In genomic region chr2:157345647-157346389, GRCh38 we compare ENCODE assay signal across 28 cellular contexts. TPM values are rescaled to one million over a fixed set of nuclear protein-coding genes. Genes with fewer than 3 reads are reported as not detected.
"Had no signal": no experiment of that assay in that cellular context is flagged by ENCODE, and none has a peak within 500 bp of the region (broad histone marks: within the 10 kb centered on the region; RNA-seq: fewer than 3 reads in every experiment).

No MANE protein-coding gene starts in this region.

- H3K4me1 ChIP-seq: ascending aorta, body of pancreas had no signal

- H3K4me2 ChIP-seq: KMS-11, PC-9 had no signal

- H3K4me1 Mint-ChIP-seq: activated CD4-positive, alpha-beta memory T cell treated with anti-CD3 and anti-CD28 coated beads, Interleukin-2, amount 10 ng/mL, durations not matched to agents 7 days and 5 days had no signal

- H3K27ac ChIP-seq: ascending aorta, body of pancreas, KMS-11, PC-9, SK-N-MC had no signal

- H3K9me3 ChIP-seq: ascending aorta, body of pancreas had no signal

- H3K9ac ChIP-seq: KMS-11 had no signal

- H2AFZ ChIP-seq: PC-9 had no signal

- H3K4me3 ChIP-seq: ascending aorta, body of pancreas, PC-9, SK-N-MC had no signal

- H3K27me3 Mint-ChIP-seq: activated CD4-positive, alpha-beta memory T cell treated with anti-CD3 and anti-CD28 coated beads, Interleukin-2, amount 10 ng/mL, durations not matched to agents 7 days and 5 days; activated CD4-positive, alpha-beta T cell treated with anti-CD3 and anti-CD28 coated beads for 36 hours; activated naive CD4-positive, alpha-beta T cell treated with anti-CD3 and anti-CD28 coated beads, Interleukin-2, amount 50 U/mL, for 24 hours; activated naive CD8-positive, alpha-beta T cell treated with anti-CD3 and anti-CD28 coated beads, Interleukin-2, amount 50 U/mL, for 24 hours; T-cell had no signal

- DNase-seq: activated CD4-positive, alpha-beta memory T cell treated with anti-CD3 and anti-CD28 coated beads, Interleukin-2, amount 10 ng/mL, durations not matched to agents 7 days and 5 days; activated CD4-positive, alpha-beta T cell treated with anti-CD3 and anti-CD28 coated beads for 36 hours; activated CD4-positive, alpha-beta T cell treated with anti-CD3 and anti-CD28 coated beads, Interleukin-2, amount 50 U/mL, for 1 hour; activated CD4-positive, CD25-positive, alpha-beta regulatory T cell; activated naive CD8-positive, alpha-beta T cell treated with anti-CD3 and anti-CD28 coated beads, Interleukin-2, amount 50 U/mL, for 24 hours; activated T-cell treated with anti-CD3 and anti-CD28 coated beads for 4 hours; amniotic stem cell; body of pancreas; central memory CD4-positive, alpha-beta T cell; NCI-H1105; NCI-H1436 treated with DMSO at 0.1 percent for 48 hours; NCI-H187; NCI-H2081; NCI-H510A treated with DMSO at 0.1 percent for 48 hours; NCI-H69; PC-9; SIG-M5; T-cell; T-helper 2 cell; T1000 had no signal

- ATAC-seq: activated CD4-positive, alpha-beta T cell treated with anti-CD3 and anti-CD28 coated beads for 36 hours; activated naive CD8-positive, alpha-beta T cell treated with anti-CD3 and anti-CD28 coated beads, Interleukin-2, amount 50 U/mL, for 24 hours; body of pancreas; T-cell had no signal

- H3K36me3 ChIP-seq: ascending aorta had no signal

- H3K27me3 ChIP-seq: ascending aorta, body of pancreas had no signal

- H3K4me3 Mint-ChIP-seq: activated CD4-positive, alpha-beta memory T cell treated with anti-CD3 and anti-CD28 coated beads, Interleukin-2, amount 10 ng/mL, durations not matched to agents 7 days and 5 days; activated CD4-positive, alpha-beta T cell treated with anti-CD3 and anti-CD28 coated beads for 36 hours; activated naive CD4-positive, alpha-beta T cell treated with anti-CD3 and anti-CD28 coated beads, Interleukin-2, amount 50 U/mL, for 24 hours; activated naive CD8-positive, alpha-beta T cell treated with anti-CD3 and anti-CD28 coated beads, Interleukin-2, amount 50 U/mL, for 24 hours; T-cell had no signal

- H3K27ac Mint-ChIP-seq: activated CD4-positive, alpha-beta memory T cell treated with anti-CD3 and anti-CD28 coated beads, Interleukin-2, amount 10 ng/mL, durations not matched to agents 7 days and 5 days; activated CD4-positive, alpha-beta T cell treated with anti-CD3 and anti-CD28 coated beads for 36 hours; activated naive CD4-positive, alpha-beta T cell treated with anti-CD3 and anti-CD28 coated beads, Interleukin-2, amount 50 U/mL, for 24 hours; activated naive CD8-positive, alpha-beta T cell treated with anti-CD3 and anti-CD28 coated beads, Interleukin-2, amount 50 U/mL, for 24 hours had no signal

RNA-seq across cellular contexts. Expression of gene ERMN, which starts 20.2 kb away (rescaled TPM):
- total RNA-seq: ascending aorta, bronchial epithelial cell, chondrocyte, MCF 10A, PC-9, RPMI7951 had no signal
